ENCODE assay signal across 34 cellular contexts in genomic region chr3:7964899-7965298, GRCh38.
DNase-seq lines count a peak whose midpoint lies in the region; ATAC-seq and TF ChIP-seq lines count a peak whose summit lies in the region.
"Had no signal": no experiment of that assay in that cellular context is flagged by ENCODE, and none has a peak within 500 bp of the region (broad histone marks: within the 10 kb centered on the region; RNA-seq: fewer than 3 reads in every experiment).

No MANE protein-coding gene starts in this region.

- H3K4me2 ChIP-seq in neural progenitor cell = no peak overlapping the region

- H3K27ac Mint-ChIP-seq in neural progenitor cell = no peak overlapping the region
- H3K27ac Mint-ChIP-seq in naive thymus-derived CD8-positive, alpha-beta T cell = no peak overlapping the region
- H3K27ac Mint-ChIP-seq: activated naive CD8-positive, alpha-beta T cell; activated T-helper 2 cell treated with anti-CD3 and anti-CD28 coated beads, Interferon-gamma antibody, Interleukin-2, Interleukin-4, amounts not matched to agents 10 μg/mL and 5 μg/mL and 100 μg/mL, durations not matched to agents 14 hours and 24 hours and 36 hours; mesothelial cell of epicardium; naive B cell; stimulated activated naive CD8-positive, alpha-beta T cell treated with anti-CD3 and anti-CD28 coated beads, Interleukin-15, amount 100 ng/mL, for 72 hours had no signal

- H3K36me3 Mint-ChIP-seq in neural progenitor cell = no peaks in the 10 kb centered on the region
- no peaks in the 10 kb centered on the region for H3K36me3 Mint-ChIP-seq in naive thymus-derived CD8-positive, alpha-beta T cell
- H3K36me3 Mint-ChIP-seq: activated naive CD8-positive, alpha-beta T cell; mesothelial cell of epicardium; naive B cell had no signal

- H3K36me3 ChIP-seq in neural progenitor cell = no peaks in the 10 kb centered on the region
- H3K36me3 ChIP-seq: breast epithelium, prostate gland, right lobe of liver, spleen, thoracic aorta, vagina had no signal

- POLR2A ChIA-PET in naive thymus-derived CD8-positive, alpha-beta T cell (lab: Charles Lee) = no interaction called here

- DNase-seq in NCI-H69 (lab: John Stamatoyannopoulos, UW) (peak; percentile 8), foreskin keratinocyte (no peak), neural progenitor cell (ENCODE audit: low spot score) (peak; percentile 25), medulla oblongata (ENCODE audit: extremely low spot score) (no peak)
- DNase-seq in naive thymus-derived CD8-positive, alpha-beta T cell = no peak
- DNase-seq: activated CD4-positive, alpha-beta T cell treated with anti-CD3 and anti-CD28 coated beads for 4 hours; activated T-cell treated with anti-CD3 and anti-CD28 coated beads for 4 hours; anterior cingulate cortex; DMS153; GOT3; hippocampal formation; KBM-7; naive B cell; NCI-H1417 treated with DMSO at 0.1 percent for 48 hours; NCI-H2081; NK-92 treated with Interleukin-12 subunit alpha and Interleukin-12 subunit beta, amount 100 ng/mL, for 24 hours; right lobe of liver; spleen; stimulated activated CD8-positive, alpha-beta memory T cell treated with anti-CD3 and anti-CD28 coated beads, Interleukin-4, amount 100 ng/mL, for 48 hours; stimulated activated naive CD8-positive, alpha-beta T cell treated with anti-CD3 and anti-CD28 coated beads, Interleukin-15, amount 100 ng/mL, for 72 hours; SW 1271; T-helper 9 cell had no signal

- H3K79me2 ChIP-seq in neural progenitor cell (ENCODE audit: low read depth) = no peaks in the 10 kb centered on the region

- ATAC-seq in foreskin keratinocyte (no peak), GM21360 (IDR thresholded peaks at IDR 0.05; ENCODE audit: unreplicated experiment) (no peak), GM21723 (IDR thresholded peaks at IDR 0.05; ENCODE audit: unreplicated experiment) (no peak)
- no peak for ATAC-seq in naive thymus-derived CD8-positive, alpha-beta T cell
- ATAC-seq: Panc1; right lobe of liver; stimulated activated naive CD8-positive, alpha-beta T cell treated with anti-CD3 and anti-CD28 coated beads, Interleukin-15, amount 100 ng/mL, for 72 hours had no signal

- H3K9me3 ChIP-seq in neural progenitor cell (ENCODE audit: low read depth) = no peaks in the 10 kb centered on the region
- H3K9me3 ChIP-seq: breast epithelium, prostate gland, right lobe of liver, spleen, thoracic aorta, vagina had no signal

- no peaks in the 10 kb centered on the region for H3K27me3 Mint-ChIP-seq in neural progenitor cell (ENCODE audit: insufficient read depth, low read depth)
- peaks cover 0 to 10% (median 3%) of the 10 kb centered on the region in 5 donors for H3K27me3 Mint-ChIP-seq in naive thymus-derived CD8-positive, alpha-beta T cell
- H3K27me3 Mint-ChIP-seq: naive B cell had no signal

- no peak overlapping the region for H3K9ac ChIP-seq in neural progenitor cell

- peaks cover 2% of the 10 kb centered on the region for H3K4me1 Mint-ChIP-seq in neural progenitor cell
- H3K4me1 Mint-ChIP-seq in naive thymus-derived CD8-positive, alpha-beta T cell = peaks cover 0 to 8% (median 0%) of the 10 kb centered on the region in 4 donors
- H3K4me1 Mint-ChIP-seq: mesothelial cell of epicardium; naive B cell; stimulated activated naive CD8-positive, alpha-beta T cell treated with anti-CD3 and anti-CD28 coated beads, Interleukin-15, amount 100 ng/mL, for 72 hours had no signal

- H3K4me3 ChIP-seq in neural progenitor cell = no peak overlapping the region
- H3K4me3 ChIP-seq: breast epithelium, prostate gland, right lobe of liver, spleen, thoracic aorta, vagina had no signal

- no peaks in the 10 kb centered on the region for H4K20me1 ChIP-seq in neural progenitor cell (ENCODE audit: low read depth)

- no peaks in the 10 kb centered on the region for H3F3A ChIP-seq in neural progenitor cell (ENCODE audit: low read depth)

- no peak overlapping the region for H3K27ac ChIP-seq in foreskin keratinocyte
- no peak overlapping the region for H3K27ac ChIP-seq in neural progenitor cell
- H3K27ac ChIP-seq: breast epithelium, prostate gland, right lobe of liver, spleen, thoracic aorta, vagina, VCaP had no signal

- peaks cover 3% of the 10 kb centered on the region for H3K27me3 ChIP-seq in foreskin keratinocyte
- no peaks in the 10 kb centered on the region for H3K27me3 ChIP-seq in neural progenitor cell
- H3K27me3 ChIP-seq: breast epithelium, right lobe of liver, spleen, vagina had no signal

- no peaks in the 10 kb centered on the region for H3K4me1 ChIP-seq in foreskin keratinocyte
- no peaks in the 10 kb centered on the region for H3K4me1 ChIP-seq in neural progenitor cell
- H3K4me1 ChIP-seq: breast epithelium, prostate gland, right lobe of liver, spleen, vagina had no signal

- H3K4me3 Mint-ChIP-seq in neural progenitor cell = no peak overlapping the region
- H3K4me3 Mint-ChIP-seq in naive thymus-derived CD8-positive, alpha-beta T cell = no peak overlapping the region
- H3K4me3 Mint-ChIP-seq: activated naive CD8-positive, alpha-beta T cell; mesothelial cell of epicardium; naive B cell; stimulated activated naive CD8-positive, alpha-beta T cell treated with anti-CD3 and anti-CD28 coated beads, Interleukin-15, amount 100 ng/mL, for 72 hours had no signal

- H2AFZ ChIP-seq in neural progenitor cell (replicated peaks) = no peak overlapping the region

- TF ChIP-seq CTCF in GM12873 (IDR thresholded peaks at IDR 0.05; ENCODE audit: insufficient read depth, low read depth, low read length, missing control alignments) (peak; percentile 8), foreskin keratinocyte (conservative IDR thresholded peaks at IDR 0.05) (peak; percentile 26), neural progenitor cell (IDR thresholded peaks at IDR 0.05) (peak; percentile 37)

- peaks cover 3% of the 10 kb centered on the region for H3K9me3 Mint-ChIP-seq in neural progenitor cell
- H3K9me3 Mint-ChIP-seq in naive thymus-derived CD8-positive, alpha-beta T cell = peaks cover 0 to 4% (median 0%) of the 10 kb centered on the region in 9 donors
- H3K9me3 Mint-ChIP-seq: activated T-helper 2 cell treated with anti-CD3 and anti-CD28 coated beads, Interferon-gamma antibody, Interleukin-2, Interleukin-4, amounts not matched to agents 10 μg/mL and 5 μg/mL and 100 μg/mL, durations not matched to agents 14 hours and 24 hours and 36 hours; mesothelial cell of epicardium; stimulated activated naive CD8-positive, alpha-beta T cell treated with anti-CD3 and anti-CD28 coated beads, Interleukin-15, amount 100 ng/mL, for 72 hours had no signal

Comparison
In these comparisons a context has a peak if more than half of its experiments do, and no peak if none do; other contexts are left out.
1. DNase-seq: peak in NCI-H69 (single experiment) and neural progenitor cell (single experiment); none in foreskin keratinocyte (0 of 2), naive thymus-derived CD8-positive, alpha-beta T cell (0 of 10) and medulla oblongata (single experiment).
2. Peak in every context shown above with its lines, with median percentiles within 50 percentile points of each other: CTCF ChIP-seq.